Comparison of ENCODE assay signal across 10 cellular contexts in genomic region chr4:54400802-54401201, GRCh38.
DNase-seq lines count a peak whose midpoint lies in the region; ATAC-seq and TF ChIP-seq lines count a peak whose summit lies in the region.
"Had no signal": no experiment of that assay in that cellular context is flagged by ENCODE, and none has a peak within 500 bp of the region (broad histone marks: within the 10 kb centered on the region; RNA-seq: fewer than 3 reads in every experiment).

No MANE protein-coding gene starts in this region.

- DNase-seq in H4 (ENCODE audit: low spot score), result peak; percentile 32
- no peak for DNase-seq in RWPE2 (ENCODE audit: low spot score)
- peak; percentile 87 for DNase-seq in fibroblast of pulmonary artery (ENCODE audit: low read depth)
- DNase-seq in pulmonary artery endothelial cell (ENCODE audit: low read depth, low spot score), result peak; percentile 74
- no peak for DNase-seq in esophagus squamous epithelium (lab: John Stamatoyannopoulos, UW)
- DNase-seq in AML-193 (lab: John Stamatoyannopoulos, UW), result no peak
- no peak for DNase-seq in D341Med (ENCODE audit: low spot score)
- DNase-seq in KBM-7, result no peak
- DNase-seq: NCI-H510A, right cardiac atrium had no signal

- intact Hi-C loops in esophagus squamous epithelium (cut with DNase I), result no loop called here

- no peak overlapping the region for H3K4me3 ChIP-seq in RWPE2 (ENCODE audit: severe bottlenecking)
- H3K4me3 ChIP-seq in fibroblast of pulmonary artery (replicated peaks; ENCODE audit: low read depth, low read length), result no peak overlapping the region
- no peak overlapping the region for H3K4me3 ChIP-seq in esophagus squamous epithelium

- in situ Hi-C loops in KBM-7 (cut with MboI; ENCODE audit: low pct_unique_long_range_greater_than_20kb, low sequenced_read_pairs), result no loop called here

- H3K36me3 ChIP-seq in RWPE2 (ENCODE audit: low read depth) (no peaks in the 10 kb centered on the region), esophagus squamous epithelium (no peaks in the 10 kb centered on the region)

- no peak for TF ChIP-seq POLR2A in esophagus squamous epithelium (IDR thresholded peaks at IDR 0.05)

- H3K27ac ChIP-seq in RWPE2 (ENCODE audit: poor library complexity, severe bottlenecking) (no peak overlapping the region), esophagus squamous epithelium (no peak overlapping the region)

- no peaks in the 10 kb centered on the region for H3K27me3 ChIP-seq in RWPE2 (ENCODE audit: insufficient read depth, poor library complexity, severe bottlenecking)
- H3K27me3 ChIP-seq in esophagus squamous epithelium, result no peaks in the 10 kb centered on the region

- WGBS in esophagus squamous epithelium, 2 donors, result 31 to 32% methylated on average over 3 of the region's 3 CpGs

- H3K4me1 ChIP-seq in RWPE2 (ENCODE audit: insufficient read depth, poor library complexity, severe bottlenecking), result no peaks in the 10 kb centered on the region
- peaks cover 0 to 8% (median 0%) of the 10 kb centered on the region in 3 donors for H3K4me1 ChIP-seq in esophagus squamous epithelium

- TF ChIP-seq CTCF in RWPE2 (IDR thresholded peaks at IDR 0.05; ENCODE audit: poor library complexity, severe bottlenecking), result no peak
- TF ChIP-seq CTCF in fibroblast of pulmonary artery (IDR thresholded peaks at IDR 0.05; ENCODE audit: low read length, missing control alignments), result no peak
- TF ChIP-seq CTCF in esophagus squamous epithelium (IDR thresholded peaks at IDR 0.05), result no peak

- ATAC-seq in RWPE2 (ENCODE audit: low read depth), result peak; percentile 87

- H3K9me3 ChIP-seq in RWPE2 (ENCODE audit: severe bottlenecking) (no peaks in the 10 kb centered on the region), esophagus squamous epithelium (no peaks in the 10 kb centered on the region)

Comparison
In these comparisons a context has a peak if more than half of its experiments do, and no peak if none do; other contexts are left out.
1. DNase-seq: peak in H4 (single experiment), fibroblast of pulmonary artery (single experiment) and pulmonary artery endothelial cell (single experiment); none in RWPE2 (single experiment), esophagus squamous epithelium (single experiment), AML-193 (0 of 2), D341Med (single experiment) and KBM-7 (single experiment).